11 cellular contexts compared by ENCODE assay signal in the genomic region with DNA sequence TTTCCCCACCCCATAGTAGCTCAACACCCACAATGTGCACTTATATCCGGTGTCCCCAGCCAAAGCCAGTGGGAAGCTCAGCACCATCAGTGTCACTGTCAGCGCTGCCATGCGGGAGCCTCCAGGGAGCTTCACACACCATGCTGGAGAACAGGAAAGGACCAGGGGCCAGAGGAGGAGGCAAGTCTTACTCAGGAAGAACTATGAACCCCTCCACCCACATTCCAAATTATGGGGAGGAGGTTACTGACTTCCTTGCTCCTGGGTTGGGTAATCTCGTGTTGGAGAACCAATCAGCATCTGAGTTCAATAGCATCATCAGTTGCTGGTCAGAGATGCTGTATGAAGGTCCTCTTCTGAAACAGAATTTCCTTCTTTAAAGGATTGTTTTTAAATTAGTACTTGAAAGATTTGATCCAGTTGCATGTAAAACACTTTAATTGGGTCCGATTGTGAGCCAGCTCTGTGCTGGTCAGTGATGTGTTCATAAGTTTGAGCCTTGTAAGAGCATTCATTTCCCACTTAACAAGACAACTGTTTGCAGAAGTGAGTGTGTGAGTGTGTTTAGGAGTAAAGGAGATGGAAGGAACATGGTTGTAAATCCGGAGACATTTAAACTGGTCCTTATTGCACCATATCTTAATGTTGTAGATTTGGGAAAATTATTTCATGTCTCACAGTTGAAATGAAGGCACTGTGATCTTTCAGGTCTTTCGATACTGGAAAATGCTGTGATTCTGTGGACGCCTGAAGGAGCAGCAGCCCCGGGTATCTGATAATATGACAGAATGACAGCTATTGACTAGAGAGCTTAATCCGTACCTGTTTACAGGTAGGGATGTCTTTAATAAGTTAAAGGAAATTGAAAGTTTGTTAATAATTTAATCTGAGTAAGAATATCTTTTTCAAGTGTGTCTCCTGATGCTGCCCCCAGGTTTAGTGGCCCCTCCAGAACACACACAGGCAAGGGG. TPM values are rescaled to one million over a fixed set of nuclear protein-coding genes. Genes with fewer than 3 reads are reported as not detected.
A peak's percentile ranks its signal among the peaks of the same experiment; 100 is the strongest.
DNase-seq lines count a peak whose midpoint lies in the region; ATAC-seq, FAIRE-seq and TF ChIP-seq lines count a peak whose summit lies in the region.
"Not testable (repeated sequence)": the region's sequence is repeated elsewhere in the genome, so short reads cannot be mapped to it uniquely, and the experiment has no call there.
"Had no signal": no experiment of that assay in that cellular context is flagged by ENCODE, and none has a peak within 500 bp of the region (broad histone marks: within the 10 kb centered on the region; RNA-seq: fewer than 3 reads in every experiment).

No MANE protein-coding gene starts in this region.

- not testable (repeated sequence) for H3K9me3 ChIP-seq in OCI-LY7 (ENCODE audit: low read length); adrenal gland (replicated peaks in 1 of 3); small intestine (ENCODE audit: control insufficient read depth, low read depth)

- H3K4me3 ChIP-seq in OCI-LY7 (ENCODE audit: low read depth, low read length, poor library complexity, severe bottlenecking) = peak overlapping the region; percentile 33
- H3K4me3 ChIP-seq in adrenal gland; small intestine (ENCODE audit: low read depth in 1 of 2, low read length in 2 of 2): not testable (repeated sequence)

- not testable (repeated sequence) for H4K20me1 ChIP-seq in OCI-LY7 (ENCODE audit: insufficient read depth, low read length)

- H3K79me2 ChIP-seq in OCI-LY7 (ENCODE audit: insufficient read depth, low read depth, low read length) = not testable (repeated sequence)

- not testable (repeated sequence) for TF ChIP-seq CTCF in OCI-LY7 (conservative IDR thresholded peaks at IDR 0.05; ENCODE audit: low read length); adrenal gland (IDR thresholded peaks at IDR 0.05)

- not testable (repeated sequence) for H3K36me3 Mint-ChIP-seq in immature natural killer cell

- H3K27me3 Mint-ChIP-seq in immature natural killer cell (ENCODE audit: low read depth in 3 of 3) = not testable (repeated sequence)

- peak overlapping the region; percentile 51 for H3K27ac ChIP-seq in OCI-LY7 (ENCODE audit: low read depth, low read length, poor library complexity, severe bottlenecking)
- H3K27ac ChIP-seq in adrenal gland = peak overlapping the region in 2 of 5 donors; percentile 70 to 89
- H3K27ac ChIP-seq in small intestine (ENCODE audit: low read depth in 1 of 2, low read length in 1 of 2) = peak overlapping the region; percentile 64 to 71

- in situ Hi-C loops in Caki2 (cut with HindIII; ENCODE audit: low pct_unique_long_range_greater_than_20kb, low sequenced_read_pairs) = not testable (repeated sequence)

- peak overlapping the region; percentile 89 for H2AFZ ChIP-seq in OCI-LY7 (ENCODE audit: low read length)

- H3K27ac Mint-ChIP-seq in immature natural killer cell = peak overlapping the region in 3 of 6 donors; percentile 51 to 68 (median 62)

- H3K9me3 Mint-ChIP-seq in immature natural killer cell = not testable (repeated sequence)

- peak overlapping the region in 1 of 5 donors; percentile 51 for H3K4me3 Mint-ChIP-seq in immature natural killer cell

- not testable (repeated sequence) for H3K4me1 Mint-ChIP-seq in immature natural killer cell

- CTCF ChIA-PET in OCI-LY7 (lab: Charles Lee; ENCODE audit: unreplicated experiment) = not testable (repeated sequence)

- not testable (repeated sequence) for H3K27me3 ChIP-seq in adrenal gland; small intestine (ENCODE audit: control insufficient read depth in 2 of 2, insufficient read depth in 2 of 2, low read length in 2 of 2)

- DNase-seq in Caki2 (ENCODE audit: low read depth) = peak; percentile 30
- DNase-seq in OCI-LY7 (ENCODE audit: low spot score) = peak; percentile 62
- DNase-seq in adrenal gland = peak in 4 of 7 donors; percentile 32 to 65 (median 44)
- peak; percentile 3 to 25 (median 18) for DNase-seq in immature natural killer cell
- DNase-seq in small intestine = peak; percentile 85

- H3K4me2 ChIP-seq in OCI-LY7 (ENCODE audit: low read length) = peak overlapping the region; percentile 40

- peak; percentile 91 for ATAC-seq in GM18909 (IDR thresholded peaks at IDR 0.05; ENCODE audit: poor library complexity, unreplicated experiment)
- ATAC-seq in GM21786 (IDR thresholded peaks at IDR 0.05; ENCODE audit: unreplicated experiment) = peak; percentile 97
- peak; percentile 99 for ATAC-seq in HG03135 (IDR thresholded peaks at IDR 0.05; ENCODE audit: unreplicated experiment)

- peak; percentile 95 for FAIRE-seq in small intestine (lab: Jason Lieb, UNC)

- intact Hi-C loops in OCI-LY7 (cut with micrococcal nuclease; ENCODE audit: unreplicated experiment) = loop anchor here (2.0 kb wide), 1 partner anchor 55 kb away; no protein-coding TSS in a partner anchor
- intact Hi-C loops in adrenal gland (cut with DNase I) = not testable (repeated sequence)

- not testable (repeated sequence) for TF ChIP-seq POLR2A in adrenal gland (IDR thresholded peaks at IDR 0.05)

- TSS peak; percentile 80 for BruUV-seq in OCI-LY7 (replicated peaks; lab: Mats Ljungman, UMichigan)

- H3K36me3 ChIP-seq in OCI-LY7 (ENCODE audit: insufficient read depth, low read length); adrenal gland (replicated peaks in 1 of 2); small intestine (ENCODE audit: control insufficient read depth in 2 of 2, insufficient read depth in 2 of 2, low read length in 2 of 2): not testable (repeated sequence)

- 42 to 50% (median 45%) methylated on average over 9 to 10 of the region's 10 CpGs for WGBS in adrenal gland, 4 donors
- WGBS in small intestine, 3 donors = 37 to 46% (median 41%) methylated on average over 10 of the region's 10 CpGs

- H3K4me1 ChIP-seq in OCI-LY7 (ENCODE audit: insufficient read depth, low read length, poor library complexity, severe bottlenecking) = peaks cover 17% of the 10 kb centered on the region
- H3K4me1 ChIP-seq in adrenal gland (replicated peaks in 1 of 2); small intestine (ENCODE audit: control insufficient read depth in 2 of 2, insufficient read depth in 1 of 2, low read depth in 1 of 2, low read length in 1 of 2): not testable (repeated sequence)

- not testable (repeated sequence) for H3K9me2 ChIP-seq in OCI-LY7 (ENCODE audit: insufficient read depth, low read length)

- POLR2A ChIA-PET in OCI-LY7 (lab: Charles Lee) = not testable (repeated sequence)

RNA-seq across cellular contexts. Expression of a gene that starts 34.0 kb away (rescaled TPM):
- not detected in 2 replicates for total RNA-seq in Caki2 (2014; rRNA removed; shearing (Covaris generic); ENCODE audit: low replicate concordance)
- total RNA-seq in OCI-LY7 (2014; rRNA removed; shearing (Covaris generic)) = 1,088 and 1,231 TPM in 2 replicates
- total RNA-seq in OCI-LY7 (2022) (552 and 585 TPM in 2 replicates), adrenal gland (1,000 to 10,000 TPM in 1 of 8 donors, 100 to 1,000 TPM in 7; 186 to 1,447 (median 645) TPM)
- polyA plus RNA-seq in adrenal gland (100 to 1,000 TPM; 101 to 572 (median 129) TPM), immature natural killer cell (100 to 1,000 TPM; 103 to 884 (median 621) TPM), small intestine (100 to 1,000 TPM; 230 to 625 (median 428) TPM)
- total RNA-seq: SJSA1 had no signal
- polyA plus RNA-seq: BJ had no signal

RNA-seq across cellular contexts. Expression of a gene that starts 56.4 kb away (rescaled TPM):
- total RNA-seq in Caki2 (2014; rRNA removed; shearing (Covaris generic); ENCODE audit: low replicate concordance) = not detected in 2 replicates
- 1.9 and 2.2 TPM in 2 replicates for total RNA-seq in OCI-LY7 (2014; rRNA removed; shearing (Covaris generic))
- total RNA-seq in OCI-LY7 (2022) (5.0 and 6.1 TPM in 2 replicates), adrenal gland (100 to 1,000 TPM in 2 of 8 donors, 10 to 100 TPM in 3, 1 to 10 TPM in 1, not detected in 2; 3.7 to 694 (median 33.7) TPM)
- polyA plus RNA-seq in adrenal gland (10 to 100 TPM in 1 of 3 donors, under 1 TPM in 2; 0.34 to 27.2 (median 0.48) TPM), immature natural killer cell (100 to 1,000 TPM in 1 of 3 donors, 10 to 100 TPM in 1, 1 to 10 TPM in 1; 3.0 to 171 (median 16.0) TPM), small intestine (1 to 10 TPM in 1 of 3 donors, not detected in 2; 8.8 TPM)
- total RNA-seq: prostate gland, SJSA1 had no signal
- polyA plus RNA-seq: BJ had no signal

Comparison
In these comparisons a context has a peak if more than half of its experiments do, and no peak if none do; other contexts are left out.
1. DNase-seq: peak in every context shown above with its lines; median percentile 85 in small intestine; 62 in OCI-LY7; 44 in adrenal gland; 30 in Caki2; 18 in immature natural killer cell.
2. RNA of a gene that starts 34.0 kb away (total RNA-seq): 552 to 1,231 TPM in OCI-LY7 and 186 to 1,447 TPM in adrenal gland; not detected in Caki2; every median in the first group is over 100 times any median in the second.
3. Peak in every context shown above with its lines, with median percentiles within 50 percentile points of each other: ATAC-seq.